Comparison of ENCODE assay signal across 7 cellular contexts in genomic region chr12:131666978-131667588, GRCh38. TPM values are rescaled to one million over a fixed set of nuclear protein-coding genes. Genes with fewer than 3 reads are reported as not detected.
DNase-seq lines count a peak whose midpoint lies in the region; TF ChIP-seq lines count a peak whose summit lies in the region.
"Not testable (repeated sequence)": the region's sequence is repeated elsewhere in the genome, so short reads cannot be mapped to it uniquely, and the experiment has no call there.

No MANE protein-coding gene starts in this region.

- H3K36me3 Mint-ChIP-seq in CD4-positive, alpha-beta memory T cell; osteocyte (ENCODE audit: unreplicated experiment): not testable (repeated sequence)

- H3K4me1 ChIP-seq in CD4-positive, alpha-beta memory T cell (ENCODE audit: insufficient read depth, low read length): not testable (repeated sequence)

- intact Hi-C loops in CD4-positive, alpha-beta memory T cell (cut with micrococcal nuclease): loop anchor here (10.0 kb wide), 1 partner anchor 372 kb away; no protein-coding TSS in a partner anchor

- CTCF ChIA-PET in CD4-positive, alpha-beta memory T cell (lab: Charles Lee; ENCODE audit: partially characterized antibody): not testable (repeated sequence)

- not testable (repeated sequence) for H3K9me3 ChIP-seq in CD4-positive, alpha-beta memory T cell (ENCODE audit: control insufficient read depth in 1 of 2, low read length in 2 of 2)

- H3K27me3 Mint-ChIP-seq in CD4-positive, alpha-beta memory T cell: not testable (repeated sequence)
- peaks cover 31% of the 10 kb centered on the region for H3K27me3 Mint-ChIP-seq in osteocyte (ENCODE audit: unreplicated experiment)

- POLR2A ChIA-PET in CD4-positive, alpha-beta memory T cell (lab: Charles Lee; ENCODE audit: partially characterized antibody): not testable (repeated sequence)

- not testable (repeated sequence) for H3K27me3 ChIP-seq in CD4-positive, alpha-beta memory T cell (ENCODE audit: insufficient read depth, low read length)

- not testable (repeated sequence) for H3K4me3 ChIP-seq in CD4-positive, alpha-beta memory T cell (ENCODE audit: low read length in 2 of 2)

- in situ Hi-C loops in KBM-7 (cut with MboI; ENCODE audit: low pct_unique_long_range_greater_than_20kb, low sequenced_read_pairs): not testable (repeated sequence)

- not testable (repeated sequence) for H3K27ac ChIP-seq in CD4-positive, alpha-beta memory T cell (ENCODE audit: low read depth, low read length)

- H3K4me3 Mint-ChIP-seq in CD4-positive, alpha-beta memory T cell: peak overlapping the region in 2 of 8 donors; percentile 6 to 35
- not testable (repeated sequence) for H3K4me3 Mint-ChIP-seq in osteocyte (ENCODE audit: unreplicated experiment)

- not testable (repeated sequence) for TF ChIP-seq CTCF in osteocyte (IDR thresholded peaks at IDR 0.05)

- H3K36me3 ChIP-seq in CD4-positive, alpha-beta memory T cell (ENCODE audit: insufficient read depth, low read length): not testable (repeated sequence)

- not testable (repeated sequence) for H3K9me3 Mint-ChIP-seq in CD4-positive, alpha-beta memory T cell; osteocyte (ENCODE audit: unreplicated experiment)

- DNase-seq in CD4-positive, alpha-beta memory T cell: peak in 1 of 5 donors; percentile 23
- DNase-seq in KBM-7: peak; percentile 66
- DNase-seq in NOMO-1 treated with DMSO at 0.1 percent for 48 hours (lab: John Stamatoyannopoulos, UW; ENCODE audit: unreplicated experiment): peak; percentile 67
- peak; percentile 44 for DNase-seq in UCSD-AML1 (lab: John Stamatoyannopoulos, UW; ENCODE audit: unreplicated experiment)
- DNase-seq in ecto neural progenitor cell (ENCODE audit: low spot score): peak; percentile 48
- DNase-seq in mesenteric fat pad (ENCODE audit: low spot score): peak; percentile 62
- DNase-seq in osteocyte (ENCODE audit: extremely low spot score, unreplicated experiment): peak; percentile 66

- H3K27ac Mint-ChIP-seq in CD4-positive, alpha-beta memory T cell: peak overlapping the region in 6 of 7 donors; percentile 65 to 96 (median 80)
- H3K27ac Mint-ChIP-seq in osteocyte (ENCODE audit: unreplicated experiment): not testable (repeated sequence)

- H3K4me1 Mint-ChIP-seq in CD4-positive, alpha-beta memory T cell; osteocyte (ENCODE audit: unreplicated experiment): not testable (repeated sequence)

RNA-seq across cellular contexts. Expression of gene SFSWAP, which starts 43.8 kb away (rescaled TPM):
- total RNA-seq in CD4-positive, alpha-beta memory T cell: 10 to 100 TPM; 95.7 to 96.8 TPM
- 10 to 100 TPM in 1 of 2 donors, 1 to 10 TPM in 1; 9.8 to 25.7 TPM for polyA plus RNA-seq in CD4-positive, alpha-beta memory T cell
- total RNA-seq in mesenteric fat pad: 36.1 TPM
- total RNA-seq in osteocyte: 48.0 and 51.3 TPM in 2 replicates
